ENCODE assay signal across 1 cellular context in the genomic region with DNA sequence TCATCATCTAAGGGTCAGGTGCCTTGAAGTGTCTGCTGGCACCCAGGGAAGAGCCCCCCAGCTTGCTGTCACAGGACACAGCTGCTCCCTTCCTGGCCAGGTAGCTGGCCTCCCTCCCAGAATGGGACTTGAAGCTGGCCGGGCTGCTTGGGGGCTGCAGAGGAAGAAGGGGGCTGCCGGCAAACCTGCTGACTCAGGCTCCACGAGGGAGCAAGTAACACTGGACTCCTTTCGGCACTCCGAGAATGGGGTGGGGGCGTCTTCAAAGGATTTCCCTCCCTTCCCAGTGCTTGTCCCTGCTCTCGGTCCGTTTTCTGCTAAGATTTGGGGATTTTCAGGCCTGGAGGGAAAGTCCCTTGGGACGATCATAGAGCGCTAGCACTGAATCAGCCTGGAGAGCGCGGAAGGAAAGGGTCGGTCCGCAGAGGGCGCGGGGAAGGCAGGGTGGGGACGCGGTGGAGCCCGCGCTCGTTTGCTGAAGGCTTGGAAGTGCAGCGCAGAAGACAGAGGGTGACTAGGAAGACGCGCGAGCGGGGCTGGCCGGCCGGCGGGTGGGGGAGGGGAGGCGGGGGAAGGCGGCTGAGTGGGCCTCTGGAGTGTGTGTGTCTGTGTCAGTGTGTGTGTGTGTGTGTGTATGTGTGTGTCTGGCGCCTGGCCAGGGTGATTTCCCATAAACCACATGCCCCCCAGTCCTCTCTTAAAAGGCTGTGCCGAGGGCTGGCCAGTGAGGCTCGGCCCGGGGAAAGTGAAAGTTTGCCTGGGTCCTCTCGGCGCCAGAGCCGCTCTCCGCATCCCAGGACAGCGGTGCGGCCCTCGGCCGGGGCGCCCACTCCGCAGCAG.
TF ChIP-seq lines count a peak whose summit lies in the region.

A gene with protein sequence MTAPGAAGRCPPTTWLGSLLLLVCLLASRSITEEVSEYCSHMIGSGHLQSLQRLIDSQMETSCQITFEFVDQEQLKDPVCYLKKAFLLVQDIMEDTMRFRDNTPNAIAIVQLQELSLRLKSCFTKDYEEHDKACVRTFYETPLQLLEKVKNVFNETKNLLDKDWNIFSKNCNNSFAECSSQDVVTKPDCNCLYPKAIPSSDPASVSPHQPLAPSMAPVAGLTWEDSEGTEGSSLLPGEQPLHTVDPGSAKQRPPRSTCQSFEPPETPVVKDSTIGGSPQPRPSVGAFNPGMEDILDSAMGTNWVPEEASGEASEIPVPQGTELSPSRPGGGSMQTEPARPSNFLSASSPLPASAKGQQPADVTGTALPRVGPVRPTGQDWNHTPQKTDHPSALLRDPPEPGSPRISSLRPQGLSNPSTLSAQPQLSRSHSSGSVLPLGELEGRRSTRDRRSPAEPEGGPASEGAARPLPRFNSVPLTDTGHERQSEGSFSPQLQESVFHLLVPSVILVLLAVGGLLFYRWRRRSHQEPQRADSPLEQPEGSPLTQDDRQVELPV (plus strand): TSS at position 727 of the 840 bp plus-strand sequence. CDS start 175 bp downstream, outside the sequence.

TF ChIP-seq in K562, 482 proteins besides CTCF, POLR2A, EP300 and RAD21 (continued from another document and continues in another):
- TF ChIP-seq, protein P1, sequence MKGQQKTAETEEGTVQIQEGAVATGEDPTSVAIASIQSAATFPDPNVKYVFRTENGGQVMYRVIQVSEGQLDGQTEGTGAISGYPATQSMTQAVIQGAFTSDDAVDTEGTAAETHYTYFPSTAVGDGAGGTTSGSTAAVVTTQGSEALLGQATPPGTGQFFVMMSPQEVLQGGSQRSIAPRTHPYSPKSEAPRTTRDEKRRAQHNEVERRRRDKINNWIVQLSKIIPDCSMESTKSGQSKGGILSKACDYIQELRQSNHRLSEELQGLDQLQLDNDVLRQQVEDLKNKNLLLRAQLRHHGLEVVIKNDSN (CRISPR knock-in tag; IDR thresholded peaks at IDR 0.05): 0 out of 2 replicates have a peak, but pooled peaks have one; percentile 10
- TF ChIP-seq PHF8 (IDR thresholded peaks at IDR 0.05; ENCODE audit: borderline replicate concordance, low read length) (peak; percentile 59; the same call in 1 of the 2 replicates), HDAC1 (IDR thresholded peaks at IDR 0.05) (peak in 1 of 2 experiments; percentile 48; a peak in 1 of 4 replicates), NBN (IDR thresholded peaks at IDR 0.05; ENCODE audit: low read depth) (peak; percentile 46; the same call in 1 of the 2 replicates), GTF2E2 (tag; IDR thresholded peaks at IDR 0.05) (0 out of 2 replicates have a peak, but pooled peaks have one; percentile 24), RUNX1 (IDR thresholded peaks at IDR 0.05; ENCODE audit: low read depth) (no peak), CHD2 (IDR thresholded peaks at IDR 0.05; ENCODE audit: low read depth, low read length) (0 out of 2 replicates have a peak, but pooled peaks have one; percentile 10), TCF7 (IDR thresholded peaks at IDR 0.05; ENCODE audit: borderline replicate concordance) (0 out of 2 replicates have a peak, but pooled peaks have one; percentile 37), CBFA2T2 (conservative IDR thresholded peaks at IDR 0.05) (no peak), EGR1 (conservative IDR thresholded peaks at IDR 0.05) (peak; percentile 78), SMAD1 (IDR thresholded peaks at IDR 0.05; ENCODE audit: low read depth, low read length, partially characterized antibody) (peak; percentile 14), CEBPG (CRISPR knock-in tag; IDR thresholded peaks at IDR 0.05) (0 out of 2 replicates have a peak, but pooled peaks have one; percentile 19), CEBPG (tag; conservative IDR thresholded peaks at IDR 0.05 in 1 of 2, IDR thresholded peaks at IDR 0.05 in 1 of 2) (no peak), ZNF212 (CRISPR knock-in tag; IDR thresholded peaks at IDR 0.05) (no peak), CBFA2T3 (IDR thresholded peaks at IDR 0.05) (peak; percentile 47), ARID1B (IDR thresholded peaks at IDR 0.05) (peak; percentile 77), TAF1 (IDR thresholded peaks at IDR 0.05; ENCODE audit: control insufficient read depth, extremely low read depth, insufficient read depth, low read length, severe bottlenecking) (peak; percentile 57), ZSCAN29 (IDR thresholded peaks at IDR 0.05) (no peak), ZEB2 (IDR thresholded peaks at IDR 0.05) (no peak), SMARCA4 (IDR thresholded peaks at IDR 0.05) (peak; percentile 53), MAFF (IDR thresholded peaks at IDR 0.05; ENCODE audit: low read length) (peak; percentile 30; the same call in 1 of the 2 replicates), RCOR1 (IDR thresholded peaks at IDR 0.05; ENCODE audit: borderline replicate concordance in 1 of 2, low read depth in 2 of 2, low read length in 2 of 2) (peak in 1 of 2 experiments; percentile 43; a peak in 1 of 4 replicates), NR4A1 (CRISPR knock-in tag; IDR thresholded peaks at IDR 0.05) (no peak), NR4A1 (tag; IDR thresholded peaks at IDR 0.05) (no peak), XRCC5 (IDR thresholded peaks at IDR 0.05; ENCODE audit: low read depth, low read length) (peak; percentile 66; the same call in 1 of the 2 replicates), MYC (IDR thresholded peaks at IDR 0.05; ENCODE audit: low read depth, low read length) (no peak; the same call in 1 of the 2 replicates), MYC (CRISPR knock-in tag; IDR thresholded peaks at IDR 0.05; ENCODE audit: borderline replicate concordance, low read depth) (peak; percentile 37; the same call in 1 of the 2 replicates), BRD9 (IDR thresholded peaks at IDR 0.05; ENCODE audit: low read depth, partially characterized antibody) (peak; percentile 69), POLR2G (IDR thresholded peaks at IDR 0.05; ENCODE audit: low read depth, low read length) (peak; percentile 85), GABPB2 (CRISPR knock-in tag; conservative IDR thresholded peaks at IDR 0.05) (no peak), ZNF232 (CRISPR knock-in tag; IDR thresholded peaks at IDR 0.05) (no peak), NRF1 (conservative IDR thresholded peaks at IDR 0.05 in 1 of 2, IDR thresholded peaks at IDR 0.05 in 1 of 2) (0 out of 4 replicates have a peak, but pooled peaks have one; percentile 12 to 16), ZNF175 (CRISPR knock-in tag; IDR thresholded peaks at IDR 0.05; ENCODE audit: low read depth) (peak; percentile 77), ZNF584 (CRISPR knock-in tag; IDR thresholded peaks at IDR 0.05; ENCODE audit: low read depth) (0 out of 2 replicates have a peak, but pooled peaks have one; percentile 65)
- TF ChIP-seq, protein P2, sequence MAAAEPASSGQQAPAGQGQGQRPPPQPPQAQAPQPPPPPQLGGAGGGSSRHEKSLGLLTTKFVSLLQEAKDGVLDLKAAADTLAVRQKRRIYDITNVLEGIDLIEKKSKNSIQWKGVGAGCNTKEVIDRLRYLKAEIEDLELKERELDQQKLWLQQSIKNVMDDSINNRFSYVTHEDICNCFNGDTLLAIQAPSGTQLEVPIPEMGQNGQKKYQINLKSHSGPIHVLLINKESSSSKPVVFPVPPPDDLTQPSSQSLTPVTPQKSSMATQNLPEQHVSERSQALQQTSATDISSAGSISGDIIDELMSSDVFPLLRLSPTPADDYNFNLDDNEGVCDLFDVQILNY (CRISPR knock-in tag; IDR thresholded peaks at IDR 0.05): no peak
- TF ChIP-seq, protein P3, sequence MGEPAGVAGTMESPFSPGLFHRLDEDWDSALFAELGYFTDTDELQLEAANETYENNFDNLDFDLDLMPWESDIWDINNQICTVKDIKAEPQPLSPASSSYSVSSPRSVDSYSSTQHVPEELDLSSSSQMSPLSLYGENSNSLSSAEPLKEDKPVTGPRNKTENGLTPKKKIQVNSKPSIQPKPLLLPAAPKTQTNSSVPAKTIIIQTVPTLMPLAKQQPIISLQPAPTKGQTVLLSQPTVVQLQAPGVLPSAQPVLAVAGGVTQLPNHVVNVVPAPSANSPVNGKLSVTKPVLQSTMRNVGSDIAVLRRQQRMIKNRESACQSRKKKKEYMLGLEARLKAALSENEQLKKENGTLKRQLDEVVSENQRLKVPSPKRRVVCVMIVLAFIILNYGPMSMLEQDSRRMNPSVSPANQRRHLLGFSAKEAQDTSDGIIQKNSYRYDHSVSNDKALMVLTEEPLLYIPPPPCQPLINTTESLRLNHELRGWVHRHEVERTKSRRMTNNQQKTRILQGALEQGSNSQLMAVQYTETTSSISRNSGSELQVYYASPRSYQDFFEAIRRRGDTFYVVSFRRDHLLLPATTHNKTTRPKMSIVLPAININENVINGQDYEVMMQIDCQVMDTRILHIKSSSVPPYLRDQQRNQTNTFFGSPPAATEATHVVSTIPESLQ (CRISPR knock-in tag; IDR thresholded peaks at IDR 0.05): no peak
- TF ChIP-seq, protein P4, sequence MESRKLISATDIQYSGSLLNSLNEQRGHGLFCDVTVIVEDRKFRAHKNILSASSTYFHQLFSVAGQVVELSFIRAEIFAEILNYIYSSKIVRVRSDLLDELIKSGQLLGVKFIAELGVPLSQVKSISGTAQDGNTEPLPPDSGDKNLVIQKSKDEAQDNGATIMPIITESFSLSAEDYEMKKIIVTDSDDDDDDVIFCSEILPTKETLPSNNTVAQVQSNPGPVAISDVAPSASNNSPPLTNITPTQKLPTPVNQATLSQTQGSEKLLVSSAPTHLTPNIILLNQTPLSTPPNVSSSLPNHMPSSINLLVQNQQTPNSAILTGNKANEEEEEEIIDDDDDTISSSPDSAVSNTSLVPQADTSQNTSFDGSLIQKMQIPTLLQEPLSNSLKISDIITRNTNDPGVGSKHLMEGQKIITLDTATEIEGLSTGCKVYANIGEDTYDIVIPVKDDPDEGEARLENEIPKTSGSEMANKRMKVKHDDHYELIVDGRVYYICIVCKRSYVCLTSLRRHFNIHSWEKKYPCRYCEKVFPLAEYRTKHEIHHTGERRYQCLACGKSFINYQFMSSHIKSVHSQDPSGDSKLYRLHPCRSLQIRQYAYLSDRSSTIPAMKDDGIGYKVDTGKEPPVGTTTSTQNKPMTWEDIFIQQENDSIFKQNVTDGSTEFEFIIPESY (CRISPR knock-in tag; IDR thresholded peaks at IDR 0.05): peak; percentile 53; the same call in 1 of the 2 replicates
- TF ChIP-seq, protein P5, sequence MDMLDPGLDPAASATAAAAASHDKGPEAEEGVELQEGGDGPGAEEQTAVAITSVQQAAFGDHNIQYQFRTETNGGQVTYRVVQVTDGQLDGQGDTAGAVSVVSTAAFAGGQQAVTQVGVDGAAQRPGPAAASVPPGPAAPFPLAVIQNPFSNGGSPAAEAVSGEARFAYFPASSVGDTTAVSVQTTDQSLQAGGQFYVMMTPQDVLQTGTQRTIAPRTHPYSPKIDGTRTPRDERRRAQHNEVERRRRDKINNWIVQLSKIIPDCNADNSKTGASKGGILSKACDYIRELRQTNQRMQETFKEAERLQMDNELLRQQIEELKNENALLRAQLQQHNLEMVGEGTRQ (CRISPR knock-in tag; IDR thresholded peaks at IDR 0.05): 0 out of 2 replicates have a peak, but pooled peaks have one; percentile 18
- TF ChIP-seq, protein P6, sequence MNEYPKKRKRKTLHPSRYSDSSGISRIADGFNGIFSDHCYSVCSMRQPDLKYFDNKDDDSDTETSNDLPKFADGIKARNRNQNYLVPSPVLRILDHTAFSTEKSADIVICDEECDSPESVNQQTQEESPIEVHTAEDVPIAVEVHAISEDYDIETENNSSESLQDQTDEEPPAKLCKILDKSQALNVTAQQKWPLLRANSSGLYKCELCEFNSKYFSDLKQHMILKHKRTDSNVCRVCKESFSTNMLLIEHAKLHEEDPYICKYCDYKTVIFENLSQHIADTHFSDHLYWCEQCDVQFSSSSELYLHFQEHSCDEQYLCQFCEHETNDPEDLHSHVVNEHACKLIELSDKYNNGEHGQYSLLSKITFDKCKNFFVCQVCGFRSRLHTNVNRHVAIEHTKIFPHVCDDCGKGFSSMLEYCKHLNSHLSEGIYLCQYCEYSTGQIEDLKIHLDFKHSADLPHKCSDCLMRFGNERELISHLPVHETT (CRISPR knock-in tag; conservative IDR thresholded peaks at IDR 0.05 in 1 of 2, IDR thresholded peaks at IDR 0.05 in 1 of 2): peak in 1 of 2 experiments; percentile 83; a peak in 2 of 4 replicates
- TF ChIP-seq, protein P7, sequence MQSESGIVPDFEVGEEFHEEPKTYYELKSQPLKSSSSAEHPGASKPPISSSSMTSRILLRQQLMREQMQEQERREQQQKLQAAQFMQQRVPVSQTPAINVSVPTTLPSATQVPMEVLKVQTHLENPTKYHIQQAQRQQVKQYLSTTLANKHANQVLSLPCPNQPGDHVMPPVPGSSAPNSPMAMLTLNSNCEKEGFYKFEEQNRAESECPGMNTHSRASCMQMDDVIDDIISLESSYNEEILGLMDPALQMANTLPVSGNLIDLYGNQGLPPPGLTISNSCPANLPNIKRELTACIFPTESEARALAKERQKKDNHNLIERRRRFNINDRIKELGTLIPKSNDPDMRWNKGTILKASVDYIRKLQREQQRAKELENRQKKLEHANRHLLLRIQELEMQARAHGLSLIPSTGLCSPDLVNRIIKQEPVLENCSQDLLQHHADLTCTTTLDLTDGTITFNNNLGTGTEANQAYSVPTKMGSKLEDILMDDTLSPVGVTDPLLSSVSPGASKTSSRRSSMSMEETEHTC (IDR thresholded peaks at IDR 0.05): 0 out of 2 replicates have a peak, but pooled peaks have one; percentile 32
- TF ChIP-seq, protein P8, sequence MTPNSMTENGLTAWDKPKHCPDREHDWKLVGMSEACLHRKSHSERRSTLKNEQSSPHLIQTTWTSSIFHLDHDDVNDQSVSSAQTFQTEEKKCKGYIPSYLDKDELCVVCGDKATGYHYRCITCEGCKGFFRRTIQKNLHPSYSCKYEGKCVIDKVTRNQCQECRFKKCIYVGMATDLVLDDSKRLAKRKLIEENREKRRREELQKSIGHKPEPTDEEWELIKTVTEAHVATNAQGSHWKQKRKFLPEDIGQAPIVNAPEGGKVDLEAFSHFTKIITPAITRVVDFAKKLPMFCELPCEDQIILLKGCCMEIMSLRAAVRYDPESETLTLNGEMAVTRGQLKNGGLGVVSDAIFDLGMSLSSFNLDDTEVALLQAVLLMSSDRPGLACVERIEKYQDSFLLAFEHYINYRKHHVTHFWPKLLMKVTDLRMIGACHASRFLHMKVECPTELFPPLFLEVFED (CRISPR knock-in tag; conservative IDR thresholded peaks at IDR 0.05): peak; percentile 48; the same call in 1 of the 2 replicates
- TF ChIP-seq, protein P9, sequence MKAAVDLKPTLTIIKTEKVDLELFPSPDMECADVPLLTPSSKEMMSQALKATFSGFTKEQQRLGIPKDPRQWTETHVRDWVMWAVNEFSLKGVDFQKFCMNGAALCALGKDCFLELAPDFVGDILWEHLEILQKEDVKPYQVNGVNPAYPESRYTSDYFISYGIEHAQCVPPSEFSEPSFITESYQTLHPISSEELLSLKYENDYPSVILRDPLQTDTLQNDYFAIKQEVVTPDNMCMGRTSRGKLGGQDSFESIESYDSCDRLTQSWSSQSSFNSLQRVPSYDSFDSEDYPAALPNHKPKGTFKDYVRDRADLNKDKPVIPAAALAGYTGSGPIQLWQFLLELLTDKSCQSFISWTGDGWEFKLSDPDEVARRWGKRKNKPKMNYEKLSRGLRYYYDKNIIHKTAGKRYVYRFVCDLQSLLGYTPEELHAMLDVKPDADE (conservative IDR thresholded peaks at IDR 0.05; ENCODE audit: control insufficient read depth, low read depth, low read length): 0 out of 2 replicates have a peak, but pooled peaks have one; percentile 16
- TF ChIP-seq, protein P10, sequence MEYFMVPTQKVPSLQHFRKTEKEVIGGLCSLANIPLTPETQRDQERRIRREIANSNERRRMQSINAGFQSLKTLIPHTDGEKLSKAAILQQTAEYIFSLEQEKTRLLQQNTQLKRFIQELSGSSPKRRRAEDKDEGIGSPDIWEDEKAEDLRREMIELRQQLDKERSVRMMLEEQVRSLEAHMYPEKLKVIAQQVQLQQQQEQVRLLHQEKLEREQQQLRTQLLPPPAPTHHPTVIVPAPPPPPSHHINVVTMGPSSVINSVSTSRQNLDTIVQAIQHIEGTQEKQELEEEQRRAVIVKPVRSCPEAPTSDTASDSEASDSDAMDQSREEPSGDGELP (CRISPR knock-in tag; IDR thresholded peaks at IDR 0.05; ENCODE audit: borderline replicate concordance): 0 out of 2 replicates have a peak, but pooled peaks have one; percentile 2
